Comparison of ENCODE assay signal across 10 cellular contexts in the genomic region with DNA sequence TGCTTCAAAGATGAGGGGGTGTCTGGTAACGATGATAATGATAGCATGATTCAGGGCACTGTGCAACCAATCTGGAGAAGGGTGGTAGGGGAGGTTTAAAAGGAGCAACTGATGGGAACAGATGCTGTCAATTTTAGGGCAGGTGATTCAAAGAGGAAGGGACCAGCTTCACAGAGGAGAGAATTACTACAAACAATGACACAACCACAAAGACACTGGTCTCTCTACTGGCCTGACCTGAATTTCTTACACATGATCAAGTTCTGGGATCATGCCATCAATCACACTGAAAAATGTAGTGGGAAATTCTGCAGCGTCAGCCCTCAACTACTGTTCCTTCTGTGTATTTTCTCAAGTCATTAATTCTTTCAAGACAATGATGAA. TPM values are rescaled to one million over a fixed set of nuclear protein-coding genes. Genes with fewer than 3 reads are reported as not detected.
DNase-seq lines count a peak whose midpoint lies in the region; ATAC-seq and TF ChIP-seq lines count a peak whose summit lies in the region.
"Had no signal": no experiment of that assay in that cellular context is flagged by ENCODE, and none has a peak within 500 bp of the region (broad histone marks: within the 10 kb centered on the region; RNA-seq: fewer than 3 reads in every experiment).

No MANE protein-coding gene starts in this region.

- no peaks in the 10 kb centered on the region for H3K27me3 Mint-ChIP-seq in T-helper 17 cell

- ATAC-seq in T-helper 17 cell = no peak
- ATAC-seq: left ventricle myocardium superior had no signal

- H3K79me2 ChIP-seq in fibroblast of lung (ENCODE audit: control insufficient read depth, insufficient read depth, low read length) = peaks cover 17% of the 10 kb centered on the region

- DNase-seq in ELR (ENCODE audit: low read depth) (peak; percentile 44), T-helper 17 cell (no peak), fibroblast of lung (ENCODE audit: low read depth in 2 of 2) (peak in 1 of 2 donors; percentile 88), NCI-H2029 treated with DMSO at 0.1 percent for 48 hours (lab: John Stamatoyannopoulos, UW) (no peak), NCI-H774 (lab: John Stamatoyannopoulos, UW) (no peak)
- no peak for DNase-seq in stimulated activated naive CD4-positive, alpha-beta T cell (lab: John Stamatoyannopoulos, UW)
- DNase-seq: activated gamma-delta T cell, left ventricle myocardium superior, NCI-H69 had no signal

- no peaks in the 10 kb centered on the region for H4K20me1 ChIP-seq in fibroblast of lung (ENCODE audit: control insufficient read depth, extremely low read depth, insufficient read depth, low read length)

- no peak overlapping the region for H3K9ac ChIP-seq in fibroblast of lung (ENCODE audit: insufficient read depth, low read length)
- no peak overlapping the region for H3K9ac ChIP-seq in skeletal muscle tissue (ENCODE audit: low read depth in 1 of 3, low read length in 3 of 3)

- H3K9me3 ChIP-seq in T-helper 17 cell (ENCODE audit: control insufficient read depth, low read length, poor library complexity, severe bottlenecking) (no peaks in the 10 kb centered on the region), fibroblast of lung (ENCODE audit: control insufficient read depth, insufficient read depth, low read depth, low read length) (no peaks in the 10 kb centered on the region), skeletal muscle tissue (ENCODE audit: control insufficient read depth in 3 of 3, low read length in 3 of 3) (no peaks in the 10 kb centered on the region)

- peaks cover 24% of the 10 kb centered on the region for H3K4me1 Mint-ChIP-seq in T-helper 17 cell

- no peak overlapping the region for H3K4me3 Mint-ChIP-seq in T-helper 17 cell

- no peak overlapping the region for H2AFZ ChIP-seq in fibroblast of lung (ENCODE audit: low read length)

- H3K27ac ChIP-seq in fibroblast of lung (ENCODE audit: insufficient read depth, low read length) (peak overlapping the region; percentile 80), skeletal muscle tissue (ENCODE audit: low read depth, low read length) (peak overlapping the region; percentile 15)

- peak overlapping the region; percentile 98 for H3K27ac Mint-ChIP-seq in T-helper 17 cell

- no peaks in the 10 kb centered on the region for H3K36me3 ChIP-seq in fibroblast of lung (ENCODE audit: control insufficient read depth, insufficient read depth, low read length)
- peaks cover 0 to 12% (median 0%) of the 10 kb centered on the region in 3 donors for H3K36me3 ChIP-seq in skeletal muscle tissue (ENCODE audit: control insufficient read depth in 3 of 3, insufficient read depth in 3 of 3, low read length in 3 of 3)

- H3K4me2 ChIP-seq in fibroblast of lung (ENCODE audit: extremely low read depth, insufficient read depth, low read length) = no peak overlapping the region

- H3K27me3 ChIP-seq in fibroblast of lung (ENCODE audit: control insufficient read depth, insufficient read depth, low read length) = no peaks in the 10 kb centered on the region
- no peaks in the 10 kb centered on the region for H3K27me3 ChIP-seq in skeletal muscle tissue (ENCODE audit: control insufficient read depth in 3 of 3, insufficient read depth in 3 of 3, low read length in 3 of 3)

- peaks cover under 1% of the 10 kb centered on the region for H3K36me3 Mint-ChIP-seq in T-helper 17 cell (ENCODE audit: low read depth)

- H3K4me3 ChIP-seq in fibroblast of lung (replicated peaks in 1 of 4; ENCODE audit: control extremely low read depth in 1 of 4, insufficient read depth in 1 of 4, low read depth in 3 of 4, low read length in 4 of 4) (no peak overlapping the region), skeletal muscle tissue (ENCODE audit: low read length in 3 of 3) (no peak overlapping the region)

- no peak for TF ChIP-seq CTCF in fibroblast of lung (conservative IDR thresholded peaks at IDR 0.05 in 1 of 2, IDR thresholded peaks at IDR 0.05 in 1 of 2; ENCODE audit: low read depth in 1 of 2, low read length in 2 of 2)

- H3K4me1 ChIP-seq in fibroblast of lung (ENCODE audit: control insufficient read depth, extremely low read depth, insufficient read depth, low read length) (peaks cover 35% of the 10 kb centered on the region), skeletal muscle tissue (ENCODE audit: control insufficient read depth in 3 of 3, insufficient read depth in 3 of 3, low read length in 3 of 3) (peaks cover 13 to 35% (median 21%) of the 10 kb centered on the region in 3 donors)

RNA-seq across cellular contexts. Expression of gene CDV3, which starts 2.6 kb away (rescaled TPM):
- 100 to 1,000 TPM; 196 to 239 TPM for total RNA-seq in T-helper 17 cell
- 218 and 221 TPM in 2 replicates for total RNA-seq in fibroblast of lung
- polyA plus RNA-seq in fibroblast of lung = 171 and 185 TPM in 2 replicates
- polyA plus RNA-seq in fibroblast of lung (2012) = 181 and 182 TPM in 2 replicates
- polyA minus RNA-seq in fibroblast of lung (ENCODE audit: low replicate concordance) = 25.4 and 31.6 TPM in 2 replicates
- total RNA-seq in skeletal muscle tissue = 121 TPM
